ENCODE assay signal across 9 cellular contexts in genomic region chr5:1345876-1346626, GRCh38. TPM values are rescaled to one million over a fixed set of nuclear protein-coding genes. Genes with fewer than 3 reads are reported as not detected.
DNase-seq lines count a peak whose midpoint lies in the region; ATAC-seq and TF ChIP-seq lines count a peak whose summit lies in the region.
"Had no signal": no experiment of that assay in that cellular context is flagged by ENCODE, and none has a peak within 500 bp of the region (broad histone marks: within the 10 kb centered on the region; RNA-seq: fewer than 3 reads in every experiment).

No MANE protein-coding gene starts in this region.

- peak overlapping the region in 2 of 4 donors; percentile 85 to 90 for H3K27ac ChIP-seq in Peyer's patch
- H3K27ac ChIP-seq in esophagus squamous epithelium = peak overlapping the region in 1 of 4 donors; percentile 93
- no peak overlapping the region for H3K27ac ChIP-seq in parathyroid adenoma

- peaks cover 27% of the 10 kb centered on the region for H3K27me3 Mint-ChIP-seq in Calu3 (ENCODE audit: unreplicated experiment)

- no peak for TF ChIP-seq POLR2A in Peyer's patch (IDR thresholded peaks at IDR 0.05)
- TF ChIP-seq POLR2A in esophagus squamous epithelium (IDR thresholded peaks at IDR 0.05) = no peak

- H3K36me3 Mint-ChIP-seq in Calu3 (ENCODE audit: insufficient read depth, unreplicated experiment) = peaks cover 47% of the 10 kb centered on the region

- TF ChIP-seq CTCF in Calu3 (IDR thresholded peaks at IDR 0.05; ENCODE audit: unreplicated experiment) (no peak), Peyer's patch (IDR thresholded peaks at IDR 0.05) (no peak), esophagus squamous epithelium (IDR thresholded peaks at IDR 0.05) (no peak), parathyroid adenoma (IDR thresholded peaks at IDR 0.05) (no peak)

- no peaks in the 10 kb centered on the region for H3K27me3 ChIP-seq in Peyer's patch
- no peaks in the 10 kb centered on the region for H3K27me3 ChIP-seq in esophagus squamous epithelium
- no peaks in the 10 kb centered on the region for H3K27me3 ChIP-seq in parathyroid adenoma (ENCODE audit: control insufficient read depth, insufficient read depth, low read length)

- H2AFZ ChIP-seq in parathyroid adenoma = peak overlapping the region; percentile 97

- H3K4me1 ChIP-seq in Peyer's patch (peaks cover 4 to 32% (median 7%) of the 10 kb centered on the region in 4 donors), esophagus squamous epithelium (peaks cover 16 to 35% (median 18%) of the 10 kb centered on the region in 3 donors), parathyroid adenoma (no peaks in the 10 kb centered on the region)

- WGBS in esophagus squamous epithelium, 2 donors = 79 to 82% methylated on average over 17 to 23 of the region's 27 CpGs

- no peaks in the 10 kb centered on the region for H3K9me3 Mint-ChIP-seq in Calu3 (ENCODE audit: low read depth, unreplicated experiment)

- peaks cover 16% of the 10 kb centered on the region for H3K4me1 Mint-ChIP-seq in Calu3 (ENCODE audit: low read depth, unreplicated experiment)

- intact Hi-C loops in Calu3 (cut with micrococcal nuclease; ENCODE audit: unreplicated experiment) = loop anchor here (10.0 kb wide), 1 partner anchor 299 kb away; no protein-coding TSS in a partner anchor
- intact Hi-C loops in esophagus squamous epithelium (cut with DNase I) = no loop called here

- peak overlapping the region; percentile 52 for H3K27ac Mint-ChIP-seq in Calu3 (ENCODE audit: unreplicated experiment)

- CTCF ChIA-PET in Calu3 (lab: Charles Lee) = interaction anchor here (0.7 kb wide), 1 partner anchor 759 kb away, joined by 3 read pairs; no protein-coding TSS in a partner anchor

- H3K4me3 ChIP-seq in Peyer's patch = peak overlapping the region; percentile 84 to 99 (median 90)
- peak overlapping the region; percentile 76 to 96 (median 88) for H3K4me3 ChIP-seq in esophagus squamous epithelium
- H3K4me3 ChIP-seq in parathyroid adenoma (ENCODE audit: low read depth, low read length) = peak overlapping the region; percentile 82

- H3K36me3 ChIP-seq in Peyer's patch = peaks cover 0 to 24% (median 0%) of the 10 kb centered on the region in 3 donors
- H3K36me3 ChIP-seq in esophagus squamous epithelium = peaks cover 10 to 23% (median 12%) of the 10 kb centered on the region in 3 donors
- H3K36me3 ChIP-seq in parathyroid adenoma (ENCODE audit: control insufficient read depth, insufficient read depth, low read length) = no peaks in the 10 kb centered on the region

- H3K9ac ChIP-seq in parathyroid adenoma = peak overlapping the region; percentile 88

- H3K4me3 Mint-ChIP-seq in Calu3 (ENCODE audit: low read depth, unreplicated experiment) = peak overlapping the region; percentile 79

- no peaks in the 10 kb centered on the region for H3K79me2 ChIP-seq in parathyroid adenoma

- no TSS peak for BruUV-seq in Calu3 (replicated peaks; lab: Mats Ljungman, UMichigan)

- H3K4me2 ChIP-seq in parathyroid adenoma (ENCODE audit: low read length) = peak overlapping the region; percentile 81

- no peak for ATAC-seq in HG03469 (IDR thresholded peaks at IDR 0.05; ENCODE audit: unreplicated experiment)
- no peak for ATAC-seq in HG02588 (IDR thresholded peaks at IDR 0.05; ENCODE audit: unreplicated experiment)

- DNase-seq in Calu3 (no peak), Peyer's patch (peak in 1 of 3 donors; percentile 45), esophagus squamous epithelium (lab: John Stamatoyannopoulos, UW) (no peak), NCI-H524 treated with DMSO at 0.1 percent for 48 hours (lab: John Stamatoyannopoulos, UW) (no peak)
- no peak for DNase-seq in activated CD4-positive, alpha-beta T cell treated with anti-CD3 and anti-CD28 coated beads for 48 hours
- DNase-seq: NCI-H1694 had no signal

- H3K9me3 ChIP-seq in Peyer's patch (no peaks in the 10 kb centered on the region), esophagus squamous epithelium (no peaks in the 10 kb centered on the region), parathyroid adenoma (ENCODE audit: control insufficient read depth, low read length) (no peaks in the 10 kb centered on the region)

RNA-seq across cellular contexts. Expression of gene CLPTM1L, which starts 1.2 kb away (rescaled TPM):
- total RNA-seq in Calu3 (2022) = 120 and 127 TPM in 2 replicates
- 100 to 1,000 TPM; 115 to 209 (median 143) TPM for total RNA-seq in Peyer's patch
- 10 to 100 TPM; 42.8 to 75.2 (median 65.1) TPM for total RNA-seq in esophagus squamous epithelium

RNA-seq across cellular contexts. Expression of gene TERT, which starts 51.2 kb away (rescaled TPM):
- 2.1 and 2.3 TPM in 2 replicates for total RNA-seq in Calu3 (2022)
- 1 to 10 TPM in 3 of 4 donors, under 1 TPM in 1; 0.70 to 6.6 (median 1.6) TPM for total RNA-seq in Peyer's patch
- total RNA-seq in esophagus squamous epithelium = 1 to 10 TPM in 1 of 4 donors, under 1 TPM in 2, not detected in 1; 0.19 to 9.5 (median 0.31) TPM
